8 cellular contexts compared by ENCODE assay signal in genomic region chr15:70875001-70875782, GRCh38. TPM values are rescaled to one million over a fixed set of nuclear protein-coding genes. Genes with fewer than 3 reads are reported as not detected.
DNase-seq lines count a peak whose midpoint lies in the region; ATAC-seq and TF ChIP-seq lines count a peak whose summit lies in the region.

No MANE protein-coding gene starts in this region.

- CTCF ChIA-PET in AG04450 (lab: Charles Lee), result interaction anchor here (0.6 to 4.1 kb wide), 32 partner anchors 9 to 306 kb away, joined by 3 to 67 read pairs (median 5); partner anchors contain the start of gene LARP6
- CTCF ChIA-PET in activated CD4-positive, alpha-beta T cell treated with anti-CD3 and anti-CD28 coated beads for 36 hours (lab: Charles Lee), result interaction anchor here (0.6 to 1.5 kb wide), 3 partner anchors 16 to 368 kb away, joined by 3 to 5 read pairs (median 4); no protein-coding TSS in a partner anchor

- H3K4me2 ChIP-seq in trophoblast cell (ENCODE audit: low read length), result no peak overlapping the region

- H3K27ac ChIP-seq in AG04450 (ENCODE audit: low read depth, low read length), result no peak overlapping the region
- H3K27ac ChIP-seq in colonic mucosa, result no peak overlapping the region
- H3K27ac ChIP-seq in right lobe of liver, result peak overlapping the region in 1 of 3 donors; percentile 70
- H3K27ac ChIP-seq in trophoblast cell (ENCODE audit: low read depth, low read length), result no peak overlapping the region

- H3K4ac ChIP-seq in trophoblast cell (ENCODE audit: low read depth, low read length), result no peak overlapping the region

- H4K91ac ChIP-seq in trophoblast cell (ENCODE audit: low read depth, low read length), result no peak overlapping the region

- no peaks in the 10 kb centered on the region for H3K36me3 ChIP-seq in colonic mucosa
- H3K36me3 ChIP-seq in right lobe of liver, result no peaks in the 10 kb centered on the region
- H3K36me3 ChIP-seq in trophoblast cell (ENCODE audit: control insufficient read depth in 1 of 2, insufficient read depth in 2 of 2, low read length in 2 of 2), result no peaks in the 10 kb centered on the region

- H3K14ac ChIP-seq in trophoblast cell (ENCODE audit: low read length), result no peak overlapping the region

- no peak overlapping the region for H3K23ac ChIP-seq in trophoblast cell (ENCODE audit: low read length)

- H2BK120ac ChIP-seq in trophoblast cell (ENCODE audit: insufficient read depth, low read length, poor library complexity), result no peak overlapping the region

- H2AK5ac ChIP-seq in trophoblast cell (ENCODE audit: low read length), result no peak overlapping the region

- no peak overlapping the region for H2BK5ac ChIP-seq in trophoblast cell (ENCODE audit: low read depth, low read length, poor library complexity)

- no peaks in the 10 kb centered on the region for H3K9me3 Mint-ChIP-seq in activated CD4-positive, alpha-beta T cell treated with anti-CD3 and anti-CD28 coated beads for 36 hours (ENCODE audit: low read depth)

- no peaks in the 10 kb centered on the region for H3K36me3 Mint-ChIP-seq in activated CD4-positive, alpha-beta T cell treated with anti-CD3 and anti-CD28 coated beads for 36 hours (ENCODE audit: low read depth)

- H2BK12ac ChIP-seq in trophoblast cell (ENCODE audit: low read length), result no peak overlapping the region

- H3K27ac Mint-ChIP-seq in activated CD4-positive, alpha-beta T cell treated with anti-CD3 and anti-CD28 coated beads for 36 hours, result no peak overlapping the region

- no peak overlapping the region for H4K8ac ChIP-seq in trophoblast cell (ENCODE audit: low read depth, low read length)

- peaks cover 8% of the 10 kb centered on the region for H3K9me3 ChIP-seq in AG04450 (ENCODE audit: control insufficient read depth, insufficient read depth, low read length)
- H3K9me3 ChIP-seq in colonic mucosa, result no peaks in the 10 kb centered on the region
- H3K9me3 ChIP-seq in right lobe of liver, result no peaks in the 10 kb centered on the region
- H3K9me3 ChIP-seq in trophoblast cell (ENCODE audit: insufficient read depth, low read depth, low read length), result peaks cover 3% of the 10 kb centered on the region

- no peaks in the 10 kb centered on the region for H3K79me2 ChIP-seq in trophoblast cell (ENCODE audit: control insufficient read depth, insufficient read depth, low read length, poor library complexity)

- H3K27me3 ChIP-seq in AG04450 (ENCODE audit: control insufficient read depth, insufficient read depth, low read length) (no peaks in the 10 kb centered on the region), colonic mucosa (no peaks in the 10 kb centered on the region), right lobe of liver (no peaks in the 10 kb centered on the region), trophoblast cell (ENCODE audit: insufficient read depth, low read length) (no peaks in the 10 kb centered on the region)

- no peaks in the 10 kb centered on the region for H3K4me1 Mint-ChIP-seq in activated CD4-positive, alpha-beta T cell treated with anti-CD3 and anti-CD28 coated beads for 36 hours

- H4K12ac ChIP-seq in trophoblast cell (ENCODE audit: low read depth, low read length), result no peak overlapping the region

- no peaks in the 10 kb centered on the region for H3K79me1 ChIP-seq in trophoblast cell (ENCODE audit: low read length)

- WGBS in right lobe of liver (ENCODE audit: insufficient coverage, low coverage, low lambda C conversion rate, missing lambda C conversion rate), result 47% methylated on average over 7 of the region's 7 CpGs
- no CpG with 5 or more reads among the region's 7 CpGs for WGBS in trophoblast cell (ENCODE audit: extremely low coverage, insufficient coverage, insufficient read length)

- POLR2A ChIA-PET in AG04450 (lab: Yijun Ruan, JAX), result interaction anchor here (0.6 to 2.2 kb wide), 3 partner anchors 19 to 1560 kb away, joined by 3 to 10 read pairs (median 3); no protein-coding TSS in a partner anchor
- POLR2A ChIA-PET in activated CD4-positive, alpha-beta T cell treated with anti-CD3 and anti-CD28 coated beads for 36 hours (lab: Charles Lee), result no interaction called here

- no peak overlapping the region for H3K18ac ChIP-seq in trophoblast cell (ENCODE audit: low read length)

- H3K4me3 ChIP-seq in AG04450 (ENCODE audit: low read depth, low read length), result no peak overlapping the region
- no peak overlapping the region for H3K4me3 ChIP-seq in colonic mucosa
- H3K4me3 ChIP-seq in right lobe of liver, result peak overlapping the region in 1 of 3 donors; percentile 15
- H3K4me3 ChIP-seq in trophoblast cell (ENCODE audit: low read depth, low read length), result no peak overlapping the region

- H3K4me3 Mint-ChIP-seq in activated CD4-positive, alpha-beta T cell treated with anti-CD3 and anti-CD28 coated beads for 36 hours, result no peak overlapping the region

- H3K9ac ChIP-seq in colonic mucosa (ENCODE audit: low read depth in 2 of 2, low read length in 2 of 2), result no peak overlapping the region
- H3K9ac ChIP-seq in trophoblast cell (ENCODE audit: low read length), result no peak overlapping the region

- peaks cover 28% of the 10 kb centered on the region for H3K27me3 Mint-ChIP-seq in activated CD4-positive, alpha-beta T cell treated with anti-CD3 and anti-CD28 coated beads for 36 hours

- TF ChIP-seq CTCF in AG04450 (IDR thresholded peaks at IDR 0.05; ENCODE audit: low read depth, low read length), result peak; percentile 77
- peak; percentile 67 for TF ChIP-seq CTCF in LNCAP (IDR thresholded peaks at IDR 0.05)
- peak; percentile 16 for TF ChIP-seq CTCF in colonic mucosa (IDR thresholded peaks at IDR 0.05)
- TF ChIP-seq CTCF in right lobe of liver (IDR thresholded peaks at IDR 0.05), result peak; percentile 51 to 59 (median 55)

- DNase-seq in AG04450 (ENCODE audit: low read depth, low spot score) (no peak), colonic mucosa (no peak), right lobe of liver (no peak), trophoblast cell (no peak)
- no peak for DNase-seq in activated CD4-positive, alpha-beta T cell treated with anti-CD3 and anti-CD28 coated beads for 36 hours

- H3K4me1 ChIP-seq in colonic mucosa, result no peaks in the 10 kb centered on the region
- peaks cover 0 to 28% (median 11%) of the 10 kb centered on the region in 4 donors for H3K4me1 ChIP-seq in right lobe of liver
- H3K4me1 ChIP-seq in trophoblast cell (ENCODE audit: control insufficient read depth in 1 of 2, insufficient read depth in 2 of 2, low read length in 2 of 2), result no peaks in the 10 kb centered on the region

- intact Hi-C loops in colonic mucosa (cut with DNase I), result loop anchor here (2.0 kb wide), 1 partner anchor 50 kb away; no protein-coding TSS in a partner anchor
- intact Hi-C loops in right lobe of liver (cut with DNase I), result no loop called here
- intact Hi-C loops in activated CD4-positive, alpha-beta T cell treated with anti-CD3 and anti-CD28 coated beads for 36 hours (cut with DNase I, micrococcal nuclease), result no loop called here

- no peak overlapping the region for H2AFZ ChIP-seq in trophoblast cell (ENCODE audit: insufficient read depth, low read length, poor library complexity)

- ATAC-seq in right lobe of liver (peak; percentile 88 to 94 (median 90)), HG02623 (IDR thresholded peaks at IDR 0.05; ENCODE audit: unreplicated experiment) (no peak), HG03196 (IDR thresholded peaks at IDR 0.05; ENCODE audit: unreplicated experiment) (no peak)
- ATAC-seq in activated CD4-positive, alpha-beta T cell treated with anti-CD3 and anti-CD28 coated beads for 36 hours, result no peak

- TF ChIP-seq POLR2A in right lobe of liver (IDR thresholded peaks at IDR 0.05), result peak; percentile 30

RNA-seq across cellular contexts. Expression of gene THAP10, which starts 17.0 kb away (rescaled TPM):
- 2.7 and 5.7 TPM in 2 replicates for polyA plus RNA-seq in AG04450 (2011; rRNA removed)
- polyA minus RNA-seq in AG04450 (2011; rRNA and poly(A)+ RNA removed), result 1.1 and 1.3 TPM in 2 replicates
- 1 to 10 TPM; 2.3 to 5.0 TPM for total RNA-seq in colonic mucosa
- 1 to 10 TPM in 5 of 6 experiments, under 1 TPM in 1; 0.83 to 2.8 (median 1.4) TPM for total RNA-seq in right lobe of liver
- total RNA-seq in activated CD4-positive, alpha-beta T cell treated with anti-CD3 and anti-CD28 coated beads for 36 hours, result under 1 TPM; 0.12 to 0.27 TPM
- polyA plus RNA-seq in trophoblast cell (2013), result 1.4 and 1.7 TPM in 2 replicates

RNA-seq across cellular contexts. Expression of gene LRRC49, which starts 17.4 kb away (rescaled TPM):
- polyA plus RNA-seq in AG04450 (2011; rRNA removed), result 22.9 and 25.0 TPM in 2 replicates
- 24.1 and 30.2 TPM in 2 replicates for polyA minus RNA-seq in AG04450 (2011; rRNA and poly(A)+ RNA removed)
- total RNA-seq in colonic mucosa, result 1 to 10 TPM; 2.4 to 2.8 TPM
- total RNA-seq in right lobe of liver, result under 1 TPM; 0.25 to 0.79 (median 0.57) TPM
- total RNA-seq in activated CD4-positive, alpha-beta T cell treated with anti-CD3 and anti-CD28 coated beads for 36 hours, result under 1 TPM; 0.14 to 0.62 TPM
- polyA plus RNA-seq in trophoblast cell (2013), result 1.2 TPM in 2 replicates

RNA-seq across cellular contexts. Expression of gene LARP6, which starts 21.2 kb away (rescaled TPM):
- polyA plus RNA-seq in AG04450 (2011; rRNA removed), result 188 and 235 TPM in 2 replicates
- 96.5 and 111 TPM in 2 replicates for polyA minus RNA-seq in AG04450 (2011; rRNA and poly(A)+ RNA removed)
- 1 to 10 TPM in 1 of 2 donors, under 1 TPM in 1; 0.49 to 3.5 TPM for total RNA-seq in colonic mucosa
- 10 to 100 TPM in 1 of 6 experiments, 1 to 10 TPM in 5; 1.3 to 13.7 (median 4.1) TPM for total RNA-seq in right lobe of liver
- total RNA-seq in activated CD4-positive, alpha-beta T cell treated with anti-CD3 and anti-CD28 coated beads for 36 hours, result under 1 TPM in 1 of 2 experiments, not detected in 1; 0.14 TPM
- polyA plus RNA-seq in trophoblast cell (2013), result 9.3 and 9.4 TPM in 2 replicates

Comparison
In these comparisons a context has a peak if more than half of its experiments do, and no peak if none do; other contexts are left out.
1. CTCF ChIP-seq: peak in every context shown above with its lines; median percentile 77 in AG04450; 67 in LNCAP; 55 in right lobe of liver; 16 in colonic mucosa.
2. ATAC-seq: peak in right lobe of liver (4 of 4); none in activated CD4-positive, alpha-beta T cell treated with anti-CD3 and anti-CD28 coated beads for 36 hours (single experiment), HG02623 (single experiment) and HG03196 (single experiment).